10 cellular contexts compared by ENCODE assay signal in genomic region chr9:100442072-100442471, GRCh38. TPM values are rescaled to one million over a fixed set of nuclear protein-coding genes. Genes with fewer than 3 reads are reported as not detected.
"Had no signal": no experiment of that assay in that cellular context is flagged by ENCODE, and none has a peak within 500 bp of the region (broad histone marks: within the 10 kb centered on the region; RNA-seq: fewer than 3 reads in every experiment).

No MANE protein-coding gene starts in this region.

- H3K4me1 Mint-ChIP-seq: stimulated activated naive CD8-positive, alpha-beta T cell treated with anti-CD3 and anti-CD28 coated beads, Interleukin-15, amount 100 ng/mL, for 72 hours had no signal

- H3K27me3 ChIP-seq: hepatocyte had no signal

- ATAC-seq: stimulated activated naive CD8-positive, alpha-beta T cell treated with anti-CD3 and anti-CD28 coated beads, Interleukin-15, amount 100 ng/mL, for 72 hours had no signal

- H3K4me2 ChIP-seq: hepatocyte had no signal

- DNase-seq: activated CD4-positive, alpha-beta T cell treated with anti-CD3 and anti-CD28 coated beads, Interleukin-2, amount 10 ng/mL, durations not matched to agents 24 days and 14 days; activated CD4-positive, CD25-positive, alpha-beta regulatory T cell; activated naive CD8-positive, alpha-beta T cell treated with anti-CD3 and anti-CD28 coated beads for 36 hours; cerebellar nuclear complex; left ventricle myocardium inferior; stimulated activated CD4-positive, alpha-beta T cell treated with anti-CD3 and anti-CD28 coated beads, Interleukin-1b, Interleukin-23, amount 100 ng/mL, for 48 hours; stimulated activated naive CD8-positive, alpha-beta T cell treated with anti-CD3 and anti-CD28 coated beads, Interleukin-15, amount 100 ng/mL, for 72 hours had no signal

- H3K4me3 ChIP-seq: hepatocyte, left ventricle myocardium inferior had no signal

- H3K9me3 Mint-ChIP-seq: activated CD4-positive, alpha-beta T cell treated with anti-CD3 and anti-CD28 coated beads, Interleukin-2, amount 10 ng/mL, durations not matched to agents 24 days and 14 days; activated naive CD8-positive, alpha-beta T cell treated with anti-CD3 and anti-CD28 coated beads for 36 hours; activated T-helper 1 cell treated with anti-CD3 and anti-CD28 coated beads, Interleukin-12 subunit alpha, Interleukin-12 subunit beta, Interleukin-2, Interleukin-4 antibody, amounts not matched to agents 30 ng/mL and 10 ng/mL and 1 ng/mL, durations not matched to agents 14 hours and 24 hours and 36 hours; stimulated activated naive CD8-positive, alpha-beta T cell treated with anti-CD3 and anti-CD28 coated beads, Interleukin-15, amount 100 ng/mL, for 72 hours had no signal

- H3K4me3 Mint-ChIP-seq: activated CD4-positive, alpha-beta T cell treated with anti-CD3 and anti-CD28 coated beads, Interleukin-2, amount 10 ng/mL, durations not matched to agents 24 days and 14 days; activated naive CD8-positive, alpha-beta T cell treated with anti-CD3 and anti-CD28 coated beads for 36 hours; activated T-helper 1 cell treated with anti-CD3 and anti-CD28 coated beads, Interleukin-12 subunit alpha, Interleukin-12 subunit beta, Interleukin-2, Interleukin-4 antibody, amounts not matched to agents 30 ng/mL and 10 ng/mL and 1 ng/mL, durations not matched to agents 14 hours and 24 hours and 36 hours; stimulated activated naive CD8-positive, alpha-beta T cell treated with anti-CD3 and anti-CD28 coated beads, Interleukin-15, amount 100 ng/mL, for 72 hours had no signal

- H3K27ac ChIP-seq: hepatocyte, left ventricle myocardium inferior had no signal

- H3K27me3 Mint-ChIP-seq: activated CD4-positive, alpha-beta T cell treated with anti-CD3 and anti-CD28 coated beads, Interleukin-2, amount 10 ng/mL, durations not matched to agents 24 days and 14 days; activated naive CD8-positive, alpha-beta T cell treated with anti-CD3 and anti-CD28 coated beads for 36 hours; stimulated activated naive CD8-positive, alpha-beta T cell treated with anti-CD3 and anti-CD28 coated beads, Interleukin-15, amount 100 ng/mL, for 72 hours had no signal

- H3K27ac Mint-ChIP-seq: activated CD4-positive, alpha-beta T cell treated with anti-CD3 and anti-CD28 coated beads, Interleukin-2, amount 10 ng/mL, durations not matched to agents 24 days and 14 days; activated naive CD8-positive, alpha-beta T cell treated with anti-CD3 and anti-CD28 coated beads for 36 hours; activated T-helper 1 cell treated with anti-CD3 and anti-CD28 coated beads, Interleukin-12 subunit alpha, Interleukin-12 subunit beta, Interleukin-2, Interleukin-4 antibody, amounts not matched to agents 30 ng/mL and 10 ng/mL and 1 ng/mL, durations not matched to agents 14 hours and 24 hours and 36 hours; stimulated activated naive CD8-positive, alpha-beta T cell treated with anti-CD3 and anti-CD28 coated beads, Interleukin-15, amount 100 ng/mL, for 72 hours had no signal

- H3K9me3 ChIP-seq: left ventricle myocardium inferior had no signal

RNA-seq across cellular contexts. Expression of gene TMEFF1, which starts 30.9 kb away (rescaled TPM):
- total RNA-seq: left ventricle myocardium inferior, ureter had no signal
